In genomic region chr15:82709421-82710207, GRCh38 we compare ENCODE assay signal across 1 cellular context.
TF ChIP-seq lines count a peak whose summit lies in the region.

Gene AP3B2 (minus strand): TSS chr15:82709875. CDS start chr15:82709706, 169 bp downstream.

TF ChIP-seq in WTC11, 78 proteins besides CTCF, POLR2A, EP300 and RAD21 (continued from another document):
- peak; percentile 25; the same call in 1 of the 2 replicates for TF ChIP-seq ARID4B (CRISPR knock-in tag; IDR thresholded peaks at IDR 0.05; ENCODE audit: borderline replicate concordance)
- TF ChIP-seq NFATC4 (CRISPR knock-in tag; IDR thresholded peaks at IDR 0.05) = no peak
- TF ChIP-seq ZNF281 (CRISPR knock-in tag; IDR thresholded peaks at IDR 0.05) = no peak
- peak; percentile 38; the same call in 1 of the 2 replicates for TF ChIP-seq NR1H2 (CRISPR knock-in tag; IDR thresholded peaks at IDR 0.05)
- TF ChIP-seq GTF2I (CRISPR knock-in tag; conservative IDR thresholded peaks at IDR 0.05) = no peak
- no peak for TF ChIP-seq ZNF532 (CRISPR knock-in tag; IDR thresholded peaks at IDR 0.05; ENCODE audit: borderline replicate concordance)
- TF ChIP-seq FOXJ3 (CRISPR knock-in tag; IDR thresholded peaks at IDR 0.05; ENCODE audit: borderline replicate concordance) = no peak
- TF ChIP-seq ZNF263 (CRISPR knock-in tag; IDR thresholded peaks at IDR 0.05; ENCODE audit: low read depth) = peak; percentile 45; the same call in 1 of the 2 replicates
- peak; percentile 64 for TF ChIP-seq SP1 (CRISPR knock-in tag; conservative IDR thresholded peaks at IDR 0.05)
- 0 out of 2 replicates have a peak, but pooled peaks have one; percentile 18 for TF ChIP-seq MAX (CRISPR knock-in tag; IDR thresholded peaks at IDR 0.05)
- no peak for TF ChIP-seq CDX4 (CRISPR knock-in tag; IDR thresholded peaks at IDR 0.05; ENCODE audit: borderline replicate concordance)
- TF ChIP-seq CREM (CRISPR knock-in tag; IDR thresholded peaks at IDR 0.05) = peak; percentile 61; the same call in 1 of the 2 replicates
- peak; percentile 87; the same call in 1 of the 2 replicates for TF ChIP-seq NR3C1 (CRISPR knock-in tag; conservative IDR thresholded peaks at IDR 0.05; ENCODE audit: low read depth)
- no peak for TF ChIP-seq ZNF425 (CRISPR knock-in tag; conservative IDR thresholded peaks at IDR 0.05)
- TF ChIP-seq ZNF512 (CRISPR knock-in tag; IDR thresholded peaks at IDR 0.05; ENCODE audit: borderline replicate concordance) = no peak
- 0 out of 2 replicates have a peak, but pooled peaks have one; percentile 76 for TF ChIP-seq ZBTB21 (CRISPR knock-in tag; IDR thresholded peaks at IDR 0.05; ENCODE audit: borderline replicate concordance)
- peak; percentile 93; the same call in 1 of the 2 replicates for TF ChIP-seq FOXP1 (CRISPR knock-in tag; IDR thresholded peaks at IDR 0.05; ENCODE audit: borderline replicate concordance)
- TF ChIP-seq ZNF138 (CRISPR knock-in tag; conservative IDR thresholded peaks at IDR 0.05) = 0 out of 2 replicates have a peak, but pooled peaks have one; percentile 19
- no peak for TF ChIP-seq NFE2L1 (CRISPR knock-in tag; IDR thresholded peaks at IDR 0.05)
- peak; percentile 88; the same call in 1 of the 2 replicates for TF ChIP-seq CBFB (CRISPR knock-in tag; IDR thresholded peaks at IDR 0.05; ENCODE audit: low read depth)
- 0 out of 2 replicates have a peak, but pooled peaks have one; percentile 67 for TF ChIP-seq IRF1 (CRISPR knock-in tag; IDR thresholded peaks at IDR 0.05)
- no peak for TF ChIP-seq PRRX2 (CRISPR knock-in tag; IDR thresholded peaks at IDR 0.05)
- TF ChIP-seq ZBTB43 (CRISPR knock-in tag; IDR thresholded peaks at IDR 0.05) = 0 out of 2 replicates have a peak, but pooled peaks have one; percentile 42
- no peak for TF ChIP-seq EMX1 (CRISPR knock-in tag; IDR thresholded peaks at IDR 0.05)
- TF ChIP-seq NR2C2 (CRISPR knock-in tag; IDR thresholded peaks at IDR 0.05) = no peak
- TF ChIP-seq TEAD1 (CRISPR knock-in tag; IDR thresholded peaks at IDR 0.05) = no peak; the same call in none of the 2 replicates
- no peak for TF ChIP-seq MXD4 (CRISPR knock-in tag; IDR thresholded peaks at IDR 0.05; ENCODE audit: borderline replicate concordance)
- TF ChIP-seq ATF2 (CRISPR knock-in tag; IDR thresholded peaks at IDR 0.05; ENCODE audit: borderline replicate concordance, low read depth) = no peak
